In genomic region chr16:58586340-58587030, GRCh38 we compare ENCODE assay signal across 21 cellular contexts. TPM values are rescaled to one million over a fixed set of nuclear protein-coding genes. Genes with fewer than 3 reads are reported as not detected.
DNase-seq lines count a peak whose midpoint lies in the region; ATAC-seq, FAIRE-seq and TF ChIP-seq lines count a peak whose summit lies in the region.
"Had no signal": no experiment of that assay in that cellular context is flagged by ENCODE, and none has a peak within 500 bp of the region (broad histone marks: within the 10 kb centered on the region; RNA-seq: fewer than 3 reads in every experiment).

No MANE protein-coding gene starts in this region.

- peaks cover 3% of the 10 kb centered on the region; the same call in 1 of the 2 replicates for H3K79me1 ChIP-seq in H1 (ENCODE audit: low read depth, low read length)

- no peak overlapping the region for H2AFZ ChIP-seq in H1 (ENCODE audit: low read length)

- ATAC-seq in natural killer cell: no peak
- no peak for ATAC-seq in natural killer cell treated with Interleukin-12 subunit alpha and Interleukin-12 subunit beta and Interleukin-15 and Interleukin-18, amount 100 ng/mL, for 72 hours
- ATAC-seq: PC-3 had no signal

- no peak overlapping the region for H3K23ac ChIP-seq in H1 (ENCODE audit: insufficient read length)

- H2BK20ac ChIP-seq in H1 (ENCODE audit: low read length): no peak overlapping the region

- no peaks in the 10 kb centered on the region for H3K9me3 Mint-ChIP-seq in T-helper 2 cell treated with Interferon-gamma antibody and Interleukin-4, amounts not matched to agents 5 μg/mL and 100 μg/mL, for 36 hours
- H3K9me3 Mint-ChIP-seq in natural killer cell: no peaks in the 10 kb centered on the region
- H3K9me3 Mint-ChIP-seq in natural killer cell treated with Interleukin-12 subunit alpha and Interleukin-12 subunit beta and Interleukin-15 and Interleukin-18, amount 100 ng/mL, for 72 hours: no peaks in the 10 kb centered on the region
- H3K9me3 Mint-ChIP-seq: CD8-positive, alpha-beta memory T cell had no signal

- peaks cover 10% of the 10 kb centered on the region for H3K4me1 Mint-ChIP-seq in T-helper 2 cell treated with Interferon-gamma antibody and Interleukin-4, amounts not matched to agents 5 μg/mL and 100 μg/mL, for 36 hours (ENCODE audit: low read depth)
- peaks cover 18% of the 10 kb centered on the region in 2 donors for H3K4me1 Mint-ChIP-seq in natural killer cell
- H3K4me1 Mint-ChIP-seq in natural killer cell treated with Interleukin-12 subunit alpha and Interleukin-12 subunit beta and Interleukin-15 and Interleukin-18, amount 100 ng/mL, for 72 hours (ENCODE audit: low read depth in 2 of 2): peaks cover 24 to 29% of the 10 kb centered on the region in 2 donors

- H3K4me2 ChIP-seq in H1 (ENCODE audit: insufficient read depth in 1 of 2, low read depth in 2 of 2, low read length in 2 of 2): no peak overlapping the region

- H2BK120ac ChIP-seq in H1 (replicated peaks; ENCODE audit: low read depth, low read length): no peak overlapping the region

- H3K36me3 Mint-ChIP-seq in T-helper 2 cell treated with Interferon-gamma antibody and Interleukin-4, amounts not matched to agents 5 μg/mL and 100 μg/mL, for 36 hours (ENCODE audit: low read depth): peaks cover 67% of the 10 kb centered on the region
- peaks cover 10% of the 10 kb centered on the region for H3K36me3 Mint-ChIP-seq in natural killer cell
- H3K36me3 Mint-ChIP-seq in natural killer cell treated with Interleukin-12 subunit alpha and Interleukin-12 subunit beta and Interleukin-15 and Interleukin-18, amount 100 ng/mL, for 72 hours: peaks cover 34% of the 10 kb centered on the region

- no peak overlapping the region for H2BK5ac ChIP-seq in H1 (ENCODE audit: low read depth, low read length)

- no peak overlapping the region for H2BK12ac ChIP-seq in H1 (ENCODE audit: low read depth, low read length)

- H3K4ac ChIP-seq in H1 (replicated peaks; ENCODE audit: insufficient read length, low read depth, low read length): no peak overlapping the region

- TF ChIP-seq EP300 in H1 (IDR thresholded peaks at IDR 0.05; ENCODE audit: borderline replicate concordance in 1 of 2, low read depth in 2 of 2, low read length in 2 of 2): no peak

- TF ChIP-seq RAD21 in H1 (IDR thresholded peaks at IDR 0.05 in 1 of 2, conservative IDR thresholded peaks at IDR 0.05 in 1 of 2; ENCODE audit: low read depth in 2 of 2, low read length in 2 of 2): no peak

- H3K4me1 ChIP-seq in H1 (replicated peaks in 1 of 4; ENCODE audit: control insufficient read depth in 3 of 4, insufficient read depth in 4 of 4, low read length in 3 of 4): no peaks in the 10 kb centered on the region

- H3K27ac Mint-ChIP-seq in T-helper 2 cell treated with Interferon-gamma antibody and Interleukin-4, amounts not matched to agents 5 μg/mL and 100 μg/mL, for 36 hours: peak overlapping the region; percentile 41
- peak overlapping the region; percentile 68 to 73 for H3K27ac Mint-ChIP-seq in natural killer cell
- peak overlapping the region in 1 of 2 donors; percentile 63 for H3K27ac Mint-ChIP-seq in natural killer cell treated with Interleukin-12 subunit alpha and Interleukin-12 subunit beta and Interleukin-15 and Interleukin-18, amount 100 ng/mL, for 72 hours

- no peaks in the 10 kb centered on the region for H3K27me3 Mint-ChIP-seq in T-helper 2 cell treated with Interferon-gamma antibody and Interleukin-4, amounts not matched to agents 5 μg/mL and 100 μg/mL, for 36 hours (ENCODE audit: low read depth)
- no peaks in the 10 kb centered on the region for H3K27me3 Mint-ChIP-seq in natural killer cell (ENCODE audit: low read depth in 2 of 2)
- H3K27me3 Mint-ChIP-seq in natural killer cell treated with Interleukin-12 subunit alpha and Interleukin-12 subunit beta and Interleukin-15 and Interleukin-18, amount 100 ng/mL, for 72 hours: no peaks in the 10 kb centered on the region
- H3K27me3 Mint-ChIP-seq: CD8-positive, alpha-beta memory T cell had no signal

- no peak for TF ChIP-seq CTCF in natural killer cell (IDR thresholded peaks at IDR 0.05)
- no peak for TF ChIP-seq CTCF in H1 (IDR thresholded peaks at IDR 0.05; ENCODE audit: control extremely low read depth in 1 of 3, insufficient read depth in 1 of 3, low read depth in 1 of 3, low read length in 3 of 3)

- 0 out of 4 replicates have a peak, but pooled peaks cover 0 to 3% of the 10 kb centered on the region in 2 experiments for H3K9me3 ChIP-seq in H1 (ENCODE audit: insufficient read depth in 2 of 2, low read depth in 1 of 2, low read length in 1 of 2)

- no peaks in the 10 kb centered on the region for H3K27me3 ChIP-seq in H1 (replicated peaks in 1 of 4; ENCODE audit: control insufficient read depth in 3 of 4, extremely low read depth in 1 of 4, insufficient read depth in 3 of 4, low read length in 3 of 4)

- H4K91ac ChIP-seq in H1 (replicated peaks; ENCODE audit: insufficient read length, low read length): no peak overlapping the region

- H4K20me1 ChIP-seq in H1 (replicated peaks in 1 of 2; ENCODE audit: control insufficient read depth in 1 of 2, insufficient read depth in 2 of 2, low read length in 2 of 2): peaks cover 1 to 4% of the 10 kb centered on the region in 2 experiments

- no peak for DNase-seq in T-helper 2 cell treated with Interferon-gamma antibody and Interleukin-4, amounts not matched to agents 5 μg/mL and 100 μg/mL, for 36 hours (ENCODE audit: low spot score)
- DNase-seq in T-helper 2 cell (no peak), natural killer cell (no peak), H1 (ENCODE audit: low read depth in 1 of 2, low spot score in 2 of 2) (no peak), NCI-H82 treated with DMSO at 0.1 percent for 48 hours (lab: John Stamatoyannopoulos, UW; ENCODE audit: unreplicated experiment) (no peak), NCI-H510A (lab: John Stamatoyannopoulos, UW) (no peak), NCI-H2029 (lab: John Stamatoyannopoulos, UW) (no peak)
- no peak for DNase-seq in natural killer cell treated with Interleukin-12 subunit alpha and Interleukin-12 subunit beta and Interleukin-15 and Interleukin-18, amount 100 ng/mL, for 72 hours (ENCODE audit: low spot score)
- DNase-seq: CD8-positive, alpha-beta memory T cell; DMS79; H7; IMR-90; Kasumi-1; MM.1S; NCI-H1417; NCI-H187 treated with DMSO at 0.1 percent for 48 hours; NCI-H2171; NCI-H446 treated with DMSO at 0.1 percent for 48 hours; NCI-H774; PC-3 had no signal

- H2BK15ac ChIP-seq in H1 (ENCODE audit: low read length): no peak overlapping the region

- POLR2A ChIA-PET in H1 (lab: Charles Lee; ENCODE audit: partially characterized antibody): interaction anchor here (1.1 to 1.6 kb wide), 3 partner anchors 8 to 72 kb away, joined by 3 read pairs; no protein-coding TSS in a partner anchor

- no peak overlapping the region for H3K56ac ChIP-seq in H1 (replicated peaks; ENCODE audit: insufficient read length, low read depth, low read length)

- 96% methylated on average over 7 of the region's 7 CpGs; no CpG with 5 or more reads in 1 of the 2 experiments for whole genome bisulfite sequencing in H1 (ENCODE audit: extremely low coverage in 1 of 2, insufficient coverage in 1 of 2, insufficient read length in 1 of 2, insufficient replicate concordance in 2 of 2, low coverage in 1 of 2, low lambda C conversion rate in 2 of 2, missing lambda C conversion rate in 1 of 2), 2 experiments

- no peaks in the 10 kb centered on the region for H3K23me2 ChIP-seq in H1 (ENCODE audit: low read depth, low read length)

- H3K79me2 ChIP-seq in H1 (ENCODE audit: control insufficient read depth in 1 of 2, insufficient read depth in 2 of 2, low read length in 2 of 2): peaks cover 0 to 14% of the 10 kb centered on the region in 2 experiments; a peak in 2 of 4 replicates

- H3K36me3 ChIP-seq in H1 (ENCODE audit: control insufficient read depth in 2 of 4, insufficient read depth in 4 of 4, low read length in 3 of 4): peaks cover 28 to 88% (median 60%) of the 10 kb centered on the region in 4 experiments

- no peak overlapping the region for H3K14ac ChIP-seq in H1 (ENCODE audit: insufficient read length)

- no peak overlapping the region for H4K5ac ChIP-seq in H1 (ENCODE audit: insufficient read length, low read depth, low read length)

- intact Hi-C loops in natural killer cell (cut with micrococcal nuclease): no loop called here

- no peak overlapping the region for H3K18ac ChIP-seq in H1 (ENCODE audit: extremely low read depth, low read length)

- CTCF ChIA-PET in H1 (lab: Charles Lee; ENCODE audit: partially characterized antibody): interaction anchor here (0.8 kb wide), 1 partner anchor 168 kb away, joined by 3 read pairs; no protein-coding TSS in a partner anchor

- H3K4me3 Mint-ChIP-seq in T-helper 2 cell treated with Interferon-gamma antibody and Interleukin-4, amounts not matched to agents 5 μg/mL and 100 μg/mL, for 36 hours: no peak overlapping the region
- no peak overlapping the region for H3K4me3 Mint-ChIP-seq in natural killer cell
- H3K4me3 Mint-ChIP-seq in natural killer cell treated with Interleukin-12 subunit alpha and Interleukin-12 subunit beta and Interleukin-15 and Interleukin-18, amount 100 ng/mL, for 72 hours: no peak overlapping the region
- H3K4me3 Mint-ChIP-seq: CD8-positive, alpha-beta memory T cell had no signal

- no peak overlapping the region for H3K9ac ChIP-seq in H1 (replicated peaks in 1 of 4; ENCODE audit: extremely low read depth in 1 of 4, low read depth in 3 of 4, low read length in 3 of 4)

- TF ChIP-seq POLR2A in H1 (IDR thresholded peaks at IDR 0.05; ENCODE audit: control extremely low read depth in 1 of 2, low read depth in 2 of 2, low read length in 2 of 2): no peak

- H3K27ac ChIP-seq in H1 (ENCODE audit: low read depth, low read length): no peak overlapping the region

- no peak for FAIRE-seq in H1 (lab: Jason Lieb, UNC)
- FAIRE-seq: D721Med had no signal

- no peak overlapping the region for H3K4me3 ChIP-seq in H1 (ENCODE audit: extremely low read depth in 1 of 4, insufficient read depth in 2 of 4, low read depth in 3 of 4, low read length in 4 of 4)

- H2AK5ac ChIP-seq in H1 (ENCODE audit: low read depth, low read length): no peak overlapping the region

- H4K8ac ChIP-seq in H1 (ENCODE audit: extremely low read depth, insufficient read depth, low read length): 0 out of 2 replicates have a peak overlapping the region, but pooled peaks have one; percentile 0

TF ChIP-seq in H1, 55 proteins besides CTCF, POLR2A, EP300 and RAD21 (continues in another document):
- no peak for TF ChIP-seq KDM4A (IDR thresholded peaks at IDR 0.05; ENCODE audit: low read depth, low read length, severe bottlenecking)

RNA-seq across cellular contexts. Expression of gene CNOT1, which starts 43.1 kb away (rescaled TPM):
- 100 to 1,000 TPM; 242 to 275 (median 249) TPM for total RNA-seq in natural killer cell
- total RNA-seq in natural killer cell treated with Interleukin-12 subunit alpha and Interleukin-12 subunit beta and Interleukin-15 and Interleukin-18, amount 100 ng/mL, for 72 hours: 100 to 1,000 TPM; 306 to 397 TPM
- total RNA-seq in H1 (2021; fragmentation: NEBNext Ultra II Directional; extraction: Animal tissue kit (Norgen Biotek cat#: 25700)): 306 and 309 TPM in 2 replicates
- polyA plus RNA-seq in H1 (2011; rRNA removed): 198 and 319 TPM in 2 replicates
- 228 TPM for polyA plus RNA-seq in H1 (2011; cell fraction: cytosol; rRNA removed)
- 262 TPM for polyA plus RNA-seq in H1 (2011; cell fraction: nucleus; rRNA removed)
- 221 to 295 TPM (median 283 TPM) in 4 replicates for polyA plus RNA-seq in H1 (2012, experiment 1 of 2)
- 11.7 TPM for polyA plus RNA-seq in H1 (2012, experiment 2 of 2)
- polyA plus RNA-seq in H1 (2013, experiment 1 of 2): 92.1 TPM
- polyA plus RNA-seq in H1 (2013, experiment 2 of 2): 88.4 TPM
- polyA minus RNA-seq in H1 (2011; rRNA and poly(A)+ RNA removed): 1,134 and 1,705 TPM in 2 replicates
- 439 TPM for polyA minus RNA-seq in H1 (2011; cell fraction: cytosol; rRNA and poly(A)+ RNA removed)
- polyA minus RNA-seq in H1 (2011; cell fraction: nucleus; rRNA and poly(A)+ RNA removed): 471 TPM
